Comparison of ENCODE assay signal across 8 cellular contexts in the genomic region with DNA sequence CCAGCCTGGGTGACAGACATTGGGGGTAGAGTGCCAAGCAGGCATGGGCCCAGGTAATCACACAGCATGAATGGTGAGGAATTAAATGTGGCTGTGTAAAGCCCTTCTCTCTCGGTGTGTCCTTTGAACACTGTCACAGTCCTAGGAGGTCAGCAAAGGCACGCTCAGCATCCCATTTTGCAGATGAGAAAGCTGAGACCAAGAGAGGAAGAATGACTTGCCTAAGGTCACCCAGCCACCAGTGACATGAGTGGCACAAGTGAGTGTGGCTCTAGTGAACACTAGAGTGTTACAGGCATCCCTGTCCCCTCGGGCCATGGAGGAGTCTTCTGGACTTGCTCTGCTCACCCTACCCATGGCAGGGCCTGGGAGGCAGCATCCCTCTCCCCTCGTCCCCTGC. TPM values are rescaled to one million over a fixed set of nuclear protein-coding genes. Genes with fewer than 3 reads are reported as not detected.
"Had no signal": no experiment of that assay in that cellular context is flagged by ENCODE, and none has a peak within 500 bp of the region (broad histone marks: within the 10 kb centered on the region; RNA-seq: fewer than 3 reads in every experiment).

No MANE protein-coding gene starts in this region.

- H3K4me2 ChIP-seq: GM23338 had no signal

- ATAC-seq: GM23338 had no signal

- DNase-seq: H9, HCEC 1CT, KBM-7 had no signal

- H3K4me3 ChIP-seq: GM23338 had no signal

- H2AFZ ChIP-seq: GM23338 had no signal

- H3K9me3 Mint-ChIP-seq: GM23338, H9 had no signal

- H3K4me3 Mint-ChIP-seq: GM23338, H9 had no signal

- FAIRE-seq: H1, H54, HTR-8/SVneo had no signal

- H3K27ac Mint-ChIP-seq: GM23338, H9 had no signal

RNA-seq across cellular contexts. Expression of a gene that starts 10.7 kb away (rescaled TPM):
- total RNA-seq: HT-29 had no signal
